ENCODE assay signal across 8 cellular contexts in genomic region chr5:87400305-87400899, GRCh38. TPM values are rescaled to one million over a fixed set of nuclear protein-coding genes. Genes with fewer than 3 reads are reported as not detected.
DNase-seq lines count a peak whose midpoint lies in the region; ATAC-seq, FAIRE-seq and TF ChIP-seq lines count a peak whose summit lies in the region.

No MANE protein-coding gene starts in this region.

- CTCF ChIA-PET in RWPE1 (lab: Yijun Ruan, JAX), result interaction anchor here (0.6 to 1.6 kb wide), 13 partner anchors 8 to 1290 kb away, joined by 3 to 4 read pairs (median 3); partner anchors contain the start of gene RASA1

- DNase-seq in DMS 273 treated with DMSO at 0.1 percent for 48 hours (lab: John Stamatoyannopoulos, UW), result peak; percentile 1
- peak; percentile 67 for DNase-seq in RWPE1 (ENCODE audit: low spot score)
- DNase-seq in esophagus muscularis mucosa (ENCODE audit: extremely low spot score), result no peak
- DNase-seq in pancreas, result no peak
- no peak for DNase-seq in OCI-M2 (lab: John Stamatoyannopoulos, UW; ENCODE audit: unreplicated experiment)
- DNase-seq in Ammon's horn (ENCODE audit: low spot score), result no peak

- no peak overlapping the region for H3K27ac ChIP-seq in RWPE1
- peak overlapping the region in 1 of 4 donors; percentile 30 for H3K27ac ChIP-seq in esophagus muscularis mucosa (replicated peaks in 1 of 4)
- no peak overlapping the region for H3K27ac ChIP-seq in pancreas

- H3K4me1 ChIP-seq in esophagus muscularis mucosa, result peaks cover 0 to 20% (median 12%) of the 10 kb centered on the region in 4 donors
- no peaks in the 10 kb centered on the region for H3K4me1 ChIP-seq in pancreas

- no peaks in the 10 kb centered on the region for H3K27me3 ChIP-seq in esophagus muscularis mucosa
- no peaks in the 10 kb centered on the region for H3K27me3 ChIP-seq in pancreas

- no peak overlapping the region for H3K4me3 ChIP-seq in esophagus muscularis mucosa
- no peak overlapping the region for H3K4me3 ChIP-seq in pancreas

- FAIRE-seq in pancreas (lab: Jason Lieb, UNC), result peak; percentile 57

- intact Hi-C loops in esophagus muscularis mucosa (cut with DNase I) (no loop called here), pancreas (cut with DNase I) (no loop called here)

- POLR2A ChIA-PET in RWPE1 (lab: Yijun Ruan, JAX; ENCODE audit: low non-redundant PET), result no interaction called here

- H3K36me3 ChIP-seq in esophagus muscularis mucosa (peaks cover 32 to 94% (median 77%) of the 10 kb centered on the region in 4 donors), pancreas (peaks cover 0 to 35% (median 23%) of the 10 kb centered on the region in 3 donors)

- no peak for TF ChIP-seq EP300 in esophagus muscularis mucosa (IDR thresholded peaks at IDR 0.05)

- H3K9me3 ChIP-seq in esophagus muscularis mucosa (no peaks in the 10 kb centered on the region), pancreas (no peaks in the 10 kb centered on the region)

- WGBS in esophagus muscularis mucosa, result 71% methylated on average over 4 of the region's 4 CpGs
- WGBS in pancreas, 2 donors, result 48 to 62% methylated on average over 4 of the region's 4 CpGs

- TF ChIP-seq POLR2A in esophagus muscularis mucosa (IDR thresholded peaks at IDR 0.05; ENCODE audit: low read depth), result no peak

- TF ChIP-seq CTCF in RWPE1 (conservative IDR thresholded peaks at IDR 0.05; ENCODE audit: low read depth) (peak; percentile 84), esophagus muscularis mucosa (IDR thresholded peaks at IDR 0.05) (peak; percentile 58 to 70 (median 62)), pancreas (IDR thresholded peaks at IDR 0.05) (peak; percentile 31 to 63 (median 46))

- ATAC-seq in GM19455 (IDR thresholded peaks at IDR 0.05; ENCODE audit: unreplicated experiment) (peak; percentile 67), HG03469 (IDR thresholded peaks at IDR 0.05; ENCODE audit: unreplicated experiment) (peak; percentile 83), pancreas (peak; percentile 57 to 91 (median 86))

RNA-seq across cellular contexts. Expression of gene CCNH, which starts 12.3 kb away (rescaled TPM):
- total RNA-seq in esophagus muscularis mucosa (10 to 100 TPM; 33.0 to 98.0 (median 67.6) TPM), pancreas (10 to 100 TPM; 16.9 to 24.7 (median 20.0) TPM)
- polyA plus RNA-seq in pancreas, result 10 to 100 TPM; 25.9 to 29.7 TPM

Comparison
In these comparisons a context has a peak if more than half of its experiments do, and no peak if none do; other contexts are left out.
1. DNase-seq: peak in DMS 273 treated with DMSO at 0.1 percent for 48 hours (single experiment) and RWPE1 (single experiment); none in esophagus muscularis mucosa (single experiment), pancreas (0 of 6), OCI-M2 (single experiment) and Ammon's horn (single experiment).
2. Peak in every context shown above with its lines, with median percentiles within 50 percentile points of each other: ATAC-seq and CTCF ChIP-seq.